ENCODE assay signal across 9 cellular contexts in the genomic region with DNA sequence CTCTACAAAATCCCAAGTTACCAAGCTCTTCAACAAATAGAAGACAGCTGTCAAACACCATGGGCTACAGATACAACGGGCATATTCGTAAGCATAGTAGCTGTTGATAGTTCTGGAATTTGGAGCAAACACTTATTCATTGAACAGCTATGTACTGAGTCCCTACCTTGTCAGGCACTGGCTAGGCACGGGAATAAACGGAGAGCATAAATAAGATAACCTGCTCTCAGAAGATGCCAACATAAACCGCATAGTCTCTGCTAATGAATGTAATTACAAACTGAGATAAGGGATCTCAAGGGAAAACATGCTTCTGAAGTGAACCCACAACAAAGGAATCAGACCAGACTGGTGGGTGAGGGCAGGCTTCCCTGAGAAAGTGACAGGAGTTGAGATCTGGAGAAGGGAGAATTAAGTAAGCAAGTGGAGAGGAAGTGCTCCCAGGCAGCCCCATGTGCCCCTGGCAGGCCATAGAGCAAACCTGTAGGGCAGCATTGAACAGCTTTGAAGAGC. TPM values are rescaled to one million over a fixed set of nuclear protein-coding genes. Genes with fewer than 3 reads are reported as not detected.
DNase-seq lines count a peak whose midpoint lies in the region; ATAC-seq, FAIRE-seq and TF ChIP-seq lines count a peak whose summit lies in the region.
"Had no signal": no experiment of that assay in that cellular context is flagged by ENCODE, and none has a peak within 500 bp of the region (broad histone marks: within the 10 kb centered on the region; RNA-seq: fewer than 3 reads in every experiment).

No MANE protein-coding gene starts in this region.

- no peaks in the 10 kb centered on the region for H3K9me3 Mint-ChIP-seq in CD4-positive, alpha-beta T cell
- no peaks in the 10 kb centered on the region for H3K9me3 Mint-ChIP-seq in natural killer cell treated with Interleukin-12 subunit alpha and Interleukin-12 subunit beta and Interleukin-15 and Interleukin-18, amount 100 ng/mL, for 72 hours

- intact Hi-C loops in CD4-positive, alpha-beta T cell (cut with DNase I, micrococcal nuclease), result loop anchor here (1.0 to 5.0 kb wide), 7 partner anchors 45 to 199 kb away; no protein-coding TSS in a partner anchor

- H3K27me3 ChIP-seq in CD4-positive, alpha-beta T cell (ENCODE audit: control insufficient read depth, insufficient read depth, low read length), result no peaks in the 10 kb centered on the region

- no peaks in the 10 kb centered on the region for H3K9me3 ChIP-seq in CD4-positive, alpha-beta T cell (ENCODE audit: control insufficient read depth, low read length)

- peaks cover 34% of the 10 kb centered on the region for H3K36me3 Mint-ChIP-seq in CD4-positive, alpha-beta T cell (ENCODE audit: low read depth)
- H3K36me3 Mint-ChIP-seq in natural killer cell treated with Interleukin-12 subunit alpha and Interleukin-12 subunit beta and Interleukin-15 and Interleukin-18, amount 100 ng/mL, for 72 hours, result peaks cover 5% of the 10 kb centered on the region

- POLR2A ChIA-PET in CD4-positive, alpha-beta T cell (lab: Charles Lee), result interaction anchor here (0.8 to 20.5 kb wide), 14 partner anchors 11 to 198 kb away, joined by 3 to 754 read pairs (median 6); no protein-coding TSS in a partner anchor

- no peak for DNase-seq in CD4-positive, alpha-beta T cell
- peak; percentile 32 for DNase-seq in HT-29 (ENCODE audit: low spot score)
- DNase-seq in astrocyte of the hippocampus (ENCODE audit: low read depth, low spot score), result peak; percentile 27
- DNase-seq in natural killer cell treated with Interleukin-12 subunit alpha and Interleukin-12 subunit beta and Interleukin-15 and Interleukin-18, amount 100 ng/mL, for 72 hours (ENCODE audit: low spot score), result no peak
- no peak for DNase-seq in 8988T
- DNase-seq in frontal cortex (ENCODE audit: low spot score in 2 of 2), result no peak
- DNase-seq in NCI-H446 treated with DMSO at 0.1 percent for 48 hours (lab: John Stamatoyannopoulos, UW), result no peak
- DNase-seq: kidney glomerular epithelial cell had no signal

- H3K4me3 Mint-ChIP-seq in CD4-positive, alpha-beta T cell, result peak overlapping the region; percentile 86
- peak overlapping the region; percentile 78 for H3K4me3 Mint-ChIP-seq in natural killer cell treated with Interleukin-12 subunit alpha and Interleukin-12 subunit beta and Interleukin-15 and Interleukin-18, amount 100 ng/mL, for 72 hours

- H3K27ac ChIP-seq in CD4-positive, alpha-beta T cell (ENCODE audit: low read depth, low read length), result peak overlapping the region; percentile 86

- FAIRE-seq in frontal cortex (lab: Jason Lieb, UNC), result no peak

- CTCF ChIA-PET in CD4-positive, alpha-beta T cell (lab: Charles Lee), result interaction anchor here (0.7 to 8.1 kb wide), 17 partner anchors 8 to 201 kb away, joined by 3 to 69 read pairs (median 4); no protein-coding TSS in a partner anchor

- H3K27ac Mint-ChIP-seq in CD4-positive, alpha-beta T cell, result peak overlapping the region; percentile 95
- H3K27ac Mint-ChIP-seq in natural killer cell treated with Interleukin-12 subunit alpha and Interleukin-12 subunit beta and Interleukin-15 and Interleukin-18, amount 100 ng/mL, for 72 hours, result peak overlapping the region; percentile 75 to 99

- no peak for TF ChIP-seq CTCF in CD4-positive, alpha-beta T cell (IDR thresholded peaks at IDR 0.05)

- ATAC-seq in CD4-positive, alpha-beta T cell (ENCODE audit: poor library complexity), result no peak
- ATAC-seq in natural killer cell treated with Interleukin-12 subunit alpha and Interleukin-12 subunit beta and Interleukin-15 and Interleukin-18, amount 100 ng/mL, for 72 hours, result no peak
- no peak for ATAC-seq in GM19351 (IDR thresholded peaks at IDR 0.05; ENCODE audit: unreplicated experiment)

- no peaks in the 10 kb centered on the region for H3K27me3 Mint-ChIP-seq in CD4-positive, alpha-beta T cell
- no peaks in the 10 kb centered on the region for H3K27me3 Mint-ChIP-seq in natural killer cell treated with Interleukin-12 subunit alpha and Interleukin-12 subunit beta and Interleukin-15 and Interleukin-18, amount 100 ng/mL, for 72 hours

- H3K4me1 Mint-ChIP-seq in CD4-positive, alpha-beta T cell (ENCODE audit: low read depth), result peaks cover 59% of the 10 kb centered on the region
- peaks cover 40 to 43% of the 10 kb centered on the region in 2 donors for H3K4me1 Mint-ChIP-seq in natural killer cell treated with Interleukin-12 subunit alpha and Interleukin-12 subunit beta and Interleukin-15 and Interleukin-18, amount 100 ng/mL, for 72 hours (ENCODE audit: low read depth in 2 of 2)

RNA-seq across cellular contexts. Expression of a gene that starts 1.0 kb away (rescaled TPM):
- total RNA-seq in CD4-positive, alpha-beta T cell, result 100 to 1,000 TPM; 170 to 186 TPM
- total RNA-seq in HT-29 (2014; rRNA removed; shearing (Covaris generic)), result 1.9 and 2.8 TPM in 2 replicates
- 100 to 1,000 TPM; 307 to 413 TPM for total RNA-seq in natural killer cell treated with Interleukin-12 subunit alpha and Interleukin-12 subunit beta and Interleukin-15 and Interleukin-18, amount 100 ng/mL, for 72 hours
- 101 TPM for total RNA-seq in frontal cortex

Comparison
In these comparisons a context has a peak if more than half of its experiments do, and no peak if none do; other contexts are left out.
1. DNase-seq: peak in HT-29 (single experiment) and astrocyte of the hippocampus (single experiment); none in CD4-positive, alpha-beta T cell (0 of 10), natural killer cell treated with Interleukin-12 subunit alpha and Interleukin-12 subunit beta and Interleukin-15 and Interleukin-18, amount 100 ng/mL, for 72 hours (single experiment), 8988T (single experiment), frontal cortex (0 of 2) and NCI-H446 treated with DMSO at 0.1 percent for 48 hours (single experiment).
2. RNA of a gene that starts 1.0 kb away (total RNA-seq): 307 to 413 TPM in natural killer cell treated with Interleukin-12 subunit alpha and Interleukin-12 subunit beta and Interleukin-15 and Interleukin-18, amount 100 ng/mL, for 72 hours, 170 to 186 TPM in CD4-positive, alpha-beta T cell and 101 TPM in frontal cortex (single experiment); 1.9 to 2.8 TPM in HT-29; every median in the first group is over 10 times any median in the second.